ENCODE assay signal across 16 cellular contexts in the genomic region with DNA sequence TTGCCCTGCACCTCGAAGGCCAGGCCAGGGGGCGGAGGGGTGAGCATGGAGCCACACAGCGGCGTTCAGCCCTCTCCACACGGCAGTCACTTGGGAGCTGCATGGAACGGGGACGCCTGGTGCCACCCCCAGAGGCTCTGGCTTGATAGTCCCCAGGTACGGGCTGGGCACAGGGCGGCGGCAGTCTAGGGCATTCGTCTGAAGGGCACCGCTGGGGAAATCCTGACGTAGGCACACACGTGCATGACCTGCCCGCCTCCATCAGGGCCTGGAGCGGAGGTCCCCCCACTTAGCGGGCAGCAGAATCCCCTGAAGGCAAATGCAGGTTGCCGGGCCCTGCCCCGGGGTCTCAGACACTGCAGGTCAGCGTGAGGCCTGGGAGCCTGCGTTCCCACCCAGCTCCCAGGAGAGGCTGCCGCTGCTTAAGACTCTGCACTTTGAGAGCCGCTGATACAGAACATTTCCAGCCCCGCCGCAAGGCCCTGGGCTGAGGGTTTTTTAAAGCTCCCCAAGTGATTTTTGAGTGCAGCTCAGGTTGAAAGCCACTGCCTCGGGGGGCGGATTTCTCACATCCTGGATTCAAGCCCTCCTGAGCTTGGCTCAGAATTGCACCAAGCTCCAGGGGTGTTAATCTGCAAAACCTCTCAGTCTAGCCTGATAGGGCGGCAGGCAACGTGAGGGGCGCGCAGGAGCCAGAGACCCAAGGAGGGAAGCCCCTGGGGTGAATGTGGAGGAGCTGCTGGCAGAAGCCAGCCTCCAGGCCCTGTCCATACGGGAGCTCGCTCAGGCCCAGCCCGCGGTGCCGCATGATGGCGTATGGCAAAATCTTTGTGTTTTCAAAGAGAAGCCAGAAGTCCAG.
DNase-seq lines count a peak whose midpoint lies in the region; ATAC-seq and TF ChIP-seq lines count a peak whose summit lies in the region.
"Had no signal": no experiment of that assay in that cellular context is flagged by ENCODE, and none has a peak within 500 bp of the region (broad histone marks: within the 10 kb centered on the region; RNA-seq: fewer than 3 reads in every experiment).

No MANE protein-coding gene starts in this region.

- H3K23ac ChIP-seq in mesendoderm (ENCODE audit: low read length): no peak overlapping the region

- no peak overlapping the region for H3K56ac ChIP-seq in mesendoderm (ENCODE audit: low read length)

- H3K4me2 ChIP-seq in mesendoderm (ENCODE audit: low read length): no peak overlapping the region

- no CpG with 5 or more reads among the region's 37 CpGs for WGBS in mesendoderm (ENCODE audit: extremely low coverage, insufficient coverage, low lambda C conversion rate)

- no peaks in the 10 kb centered on the region for H3K79me1 ChIP-seq in mesendoderm (ENCODE audit: low read length)

- no peak overlapping the region for H3K4me3 Mint-ChIP-seq in natural killer cell treated with Interleukin-12 subunit alpha and Interleukin-12 subunit beta and Interleukin-15 and Interleukin-18, amount 100 ng/mL, for 72 hours
- H3K4me3 Mint-ChIP-seq in natural killer cell (no peak overlapping the region), brain (peak overlapping the region in 1 of 5 experiments; percentile 62)
- H3K4me3 Mint-ChIP-seq: naive thymus-derived CD8-positive, alpha-beta T cell had no signal

- H3K18ac ChIP-seq in mesendoderm (ENCODE audit: low read length): no peak overlapping the region

- H3K4me3 ChIP-seq in mesendoderm (ENCODE audit: low read length): no peak overlapping the region
- H3K4me3 ChIP-seq: lung, SK-N-MC had no signal

- intact Hi-C loops in natural killer cell (cut with micrococcal nuclease): no loop called here

- no peak for TF ChIP-seq CTCF in natural killer cell (IDR thresholded peaks at IDR 0.05)
- TF ChIP-seq CTCF in brain (conservative IDR thresholded peaks at IDR 0.05): no peak

- H3K79me2 ChIP-seq in mesendoderm (ENCODE audit: control insufficient read depth, insufficient read depth, low read length): no peaks in the 10 kb centered on the region

- no peaks in the 10 kb centered on the region for H3K9me3 Mint-ChIP-seq in natural killer cell treated with Interleukin-12 subunit alpha and Interleukin-12 subunit beta and Interleukin-15 and Interleukin-18, amount 100 ng/mL, for 72 hours
- H3K9me3 Mint-ChIP-seq in natural killer cell (no peaks in the 10 kb centered on the region), brain (no peaks in the 10 kb centered on the region)
- H3K9me3 Mint-ChIP-seq: naive thymus-derived CD8-positive, alpha-beta T cell had no signal

- H3K36me3 ChIP-seq in mesendoderm (ENCODE audit: control insufficient read depth, insufficient read depth, low read length): no peaks in the 10 kb centered on the region

- DNase-seq in natural killer cell treated with Interleukin-12 subunit alpha and Interleukin-12 subunit beta and Interleukin-15 and Interleukin-18, amount 100 ng/mL, for 72 hours (ENCODE audit: low spot score): peak; percentile 57
- no peak for DNase-seq in natural killer cell
- peak; percentile 45 for DNase-seq in mesendoderm
- DNase-seq in KBM-7: no peak
- DNase-seq in HEK293T (ENCODE audit: extremely low spot score): no peak
- no peak for DNase-seq in activated CD4-positive, CD25-positive, alpha-beta regulatory T cell (lab: John Stamatoyannopoulos, UW)
- DNase-seq: cerebellar nuclear complex; NCI-H1694; stimulated activated CD4-positive, alpha-beta T cell treated with anti-CD3 and anti-CD28 coated beads, Interleukin-2, amount 100 ng/mL, for 24 hours had no signal

- in situ Hi-C loops in KBM-7 (cut with MboI; ENCODE audit: low pct_unique_long_range_greater_than_20kb, low sequenced_read_pairs): no loop called here

- no peak overlapping the region for H3K4ac ChIP-seq in mesendoderm (ENCODE audit: low read depth, low read length)

- no peaks in the 10 kb centered on the region for H3K27me3 ChIP-seq in mesendoderm (ENCODE audit: insufficient read depth, low read length, poor library complexity)

- H3K27me3 Mint-ChIP-seq in natural killer cell treated with Interleukin-12 subunit alpha and Interleukin-12 subunit beta and Interleukin-15 and Interleukin-18, amount 100 ng/mL, for 72 hours: peaks cover 6 to 11% of the 10 kb centered on the region in 2 donors
- H3K27me3 Mint-ChIP-seq in natural killer cell (ENCODE audit: low read depth in 2 of 2) (peaks cover 0 to 11% of the 10 kb centered on the region in 2 donors), brain (peaks cover 3% of the 10 kb centered on the region)

- H3K27ac Mint-ChIP-seq in natural killer cell treated with Interleukin-12 subunit alpha and Interleukin-12 subunit beta and Interleukin-15 and Interleukin-18, amount 100 ng/mL, for 72 hours: no peak overlapping the region
- H3K27ac Mint-ChIP-seq in natural killer cell (no peak overlapping the region), brain (peak overlapping the region; percentile 70 to 97 (median 91))

- H3K9ac ChIP-seq in mesendoderm (ENCODE audit: low read length): no peak overlapping the region

- no peak overlapping the region for H3K27ac ChIP-seq in mesendoderm (ENCODE audit: low read depth, low read length)
- H3K27ac ChIP-seq: SK-N-MC had no signal

- H3K36me3 Mint-ChIP-seq in natural killer cell treated with Interleukin-12 subunit alpha and Interleukin-12 subunit beta and Interleukin-15 and Interleukin-18, amount 100 ng/mL, for 72 hours: no peaks in the 10 kb centered on the region
- H3K36me3 Mint-ChIP-seq in natural killer cell (no peaks in the 10 kb centered on the region), brain (no peaks in the 10 kb centered on the region)
- H3K36me3 Mint-ChIP-seq: naive thymus-derived CD8-positive, alpha-beta T cell had no signal

- POLR2A ChIA-PET in HEK293T (lab: Yijun Ruan, JAX): no interaction called here

- H2BK15ac ChIP-seq in mesendoderm (replicated peaks; ENCODE audit: low read depth): no peak overlapping the region

- CTCF ChIA-PET in HEK293T (lab: Yijun Ruan, JAX): no interaction called here

- H2BK120ac ChIP-seq in mesendoderm (ENCODE audit: low read depth, low read length): no peak overlapping the region

- H4K5ac ChIP-seq in mesendoderm (ENCODE audit: low read length): no peak overlapping the region

- H2AK5ac ChIP-seq in mesendoderm (ENCODE audit: low read length): no peak overlapping the region

- peak in 1 of 2 donors; percentile 7 for ATAC-seq in natural killer cell treated with Interleukin-12 subunit alpha and Interleukin-12 subunit beta and Interleukin-15 and Interleukin-18, amount 100 ng/mL, for 72 hours
- ATAC-seq in natural killer cell (no peak), GM21528 (IDR thresholded peaks at IDR 0.05; ENCODE audit: low FRiP score, unreplicated experiment) (no peak)
- ATAC-seq: HCT116; naive thymus-derived CD8-positive, alpha-beta T cell; right cardiac atrium had no signal

- no peak overlapping the region for H4K8ac ChIP-seq in mesendoderm (ENCODE audit: low read depth, low read length)

- no peaks in the 10 kb centered on the region for H3K4me1 Mint-ChIP-seq in natural killer cell treated with Interleukin-12 subunit alpha and Interleukin-12 subunit beta and Interleukin-15 and Interleukin-18, amount 100 ng/mL, for 72 hours (ENCODE audit: low read depth in 2 of 2)
- H3K4me1 Mint-ChIP-seq in natural killer cell (no peaks in the 10 kb centered on the region), brain (peaks cover 54% of the 10 kb centered on the region)

- no peak overlapping the region for H2BK5ac ChIP-seq in mesendoderm (ENCODE audit: low read length)

- no peaks in the 10 kb centered on the region for H3K4me1 ChIP-seq in mesendoderm (ENCODE audit: control insufficient read depth, low read depth, low read length)

TF ChIP-seq in HEK293T, 16 proteins besides CTCF, POLR2A, EP300 and RAD21:
- TF ChIP-seq FOXK2 (IDR thresholded peaks at IDR 0.05): no peak
- no peak for TF ChIP-seq L3MBTL2 (conservative IDR thresholded peaks at IDR 0.05)
- TF ChIP-seq HDGF (IDR thresholded peaks at IDR 0.05; ENCODE audit: borderline replicate concordance): no peak
- no peak for TF ChIP-seq CTBP1 (IDR thresholded peaks at IDR 0.05; ENCODE audit: borderline replicate concordance)
- no peak for TF ChIP-seq NFRKB (IDR thresholded peaks at IDR 0.05)

Comparison
In these comparisons a context has a peak if more than half of its experiments do, and no peak if none do; other contexts are left out.
1. DNase-seq: peak in natural killer cell treated with Interleukin-12 subunit alpha and Interleukin-12 subunit beta and Interleukin-15 and Interleukin-18, amount 100 ng/mL, for 72 hours (single experiment) and mesendoderm (single experiment); none in natural killer cell (single experiment), KBM-7 (single experiment), HEK293T (single experiment) and activated CD4-positive, CD25-positive, alpha-beta regulatory T cell (0 of 4).
2. H3K27ac Mint-ChIP-seq: peak in brain (5 of 5); none in natural killer cell treated with Interleukin-12 subunit alpha and Interleukin-12 subunit beta and Interleukin-15 and Interleukin-18, amount 100 ng/mL, for 72 hours (0 of 2) and natural killer cell (0 of 2).